20 cellular contexts compared by ENCODE assay signal in genomic region chr2:120204945-120205670, GRCh38. TPM values are rescaled to one million over a fixed set of nuclear protein-coding genes. Genes with fewer than 3 reads are reported as not detected.
A peak's percentile ranks its signal among the peaks of the same experiment; 100 is the strongest.
DNase-seq lines count a peak whose midpoint lies in the region; ATAC-seq and TF ChIP-seq lines count a peak whose summit lies in the region.
"Had no signal": no experiment of that assay in that cellular context is flagged by ENCODE, and none has a peak within 500 bp of the region (broad histone marks: within the 10 kb centered on the region; RNA-seq: fewer than 3 reads in every experiment).

No MANE protein-coding gene starts in this region.

- WGBS in heart left ventricle, 4 donors = 88 to 96% (median 94%) methylated on average over 6 to 12 of the region's 12 CpGs

- no peak for TF ChIP-seq POLR2A in heart left ventricle (IDR thresholded peaks at IDR 0.05)

- intact Hi-C loops in CD14-positive monocyte (cut with micrococcal nuclease) (no loop called here), heart left ventricle (cut with DNase I) (loop anchor here in 1 of 10 donors (5.0 kb wide), 1 partner anchor 107 kb away; no protein-coding TSS in a partner anchor)

- H3K27me3 Mint-ChIP-seq in CD14-positive monocyte (ENCODE audit: low read depth in 3 of 3) = peaks cover 0 to 6% (median 5%) of the 10 kb centered on the region in 3 donors
- H3K27me3 Mint-ChIP-seq: B cell; CD4-positive, CD25-positive, alpha-beta regulatory T cell; CD8-positive, alpha-beta memory T cell had no signal

- H3K27ac ChIP-seq in neutrophil = peak overlapping the region; percentile 89
- no peak overlapping the region for H3K27ac ChIP-seq in heart left ventricle

- TF ChIP-seq CTCF in CD14-positive monocyte (IDR thresholded peaks at IDR 0.05) = no peak
- TF ChIP-seq CTCF in neutrophil (IDR thresholded peaks at IDR 0.05) = no peak
- TF ChIP-seq CTCF in heart left ventricle (IDR thresholded peaks at IDR 0.05) = no peak

- no peak overlapping the region for H3K4me3 ChIP-seq in neutrophil (ENCODE audit: low read depth in 1 of 2, low read length in 1 of 2)
- no peak overlapping the region for H3K4me3 ChIP-seq in heart left ventricle
- H3K4me3 ChIP-seq: BLaER1 treated with 17β-estradiol and CSF1 and Interleukin-3, amounts not matched to agents 10 nM and 100 nM; GM23338 had no signal

- H3K4me1 ChIP-seq in neutrophil (ENCODE audit: control insufficient read depth in 1 of 2, insufficient read depth in 1 of 2, low read depth in 1 of 2, low read length in 1 of 2) (peaks cover 0 to 69% of the 10 kb centered on the region in 2 experiments), heart left ventricle (peaks cover 0 to 18% (median 7%) of the 10 kb centered on the region in 12 donors)

- no peaks in the 10 kb centered on the region for H3K36me3 Mint-ChIP-seq in CD14-positive monocyte

- DNase-seq in CD14-positive monocyte (ENCODE audit: low spot score) (no peak), H4 (ENCODE audit: low spot score) (peak; percentile 2), islet precursor cell (peak; percentile 35), heart left ventricle (no peak), NCI-H2227 (lab: John Stamatoyannopoulos, UW; ENCODE audit: unreplicated experiment) (no peak)
- no peak for DNase-seq in stimulated activated CD4-positive, alpha-beta T cell treated with anti-CD3 and anti-CD28 coated beads, Interleukin-4, amount 100 ng/mL, for 1 hour
- DNase-seq: CD4-positive, CD25-positive, alpha-beta regulatory T cell; CD8-positive, alpha-beta memory T cell; COR-L47; DMS 273 treated with DMSO at 0.1 percent for 48 hours; DMS53; DND-41; EL; H7; HFFc6 had no signal

- no peaks in the 10 kb centered on the region for H3K27me3 ChIP-seq in neutrophil
- H3K27me3 ChIP-seq in heart left ventricle = no peaks in the 10 kb centered on the region
- H3K27me3 ChIP-seq: BLaER1 treated with 17β-estradiol and CSF1 and Interleukin-3, amounts not matched to agents 10 nM and 100 nM had no signal

- peaks cover 25% of the 10 kb centered on the region for H3K4me1 Mint-ChIP-seq in CD14-positive monocyte

- no peaks in the 10 kb centered on the region for H3K9me3 ChIP-seq in neutrophil
- H3K9me3 ChIP-seq in heart left ventricle = no peaks in the 10 kb centered on the region

- H3K9me3 Mint-ChIP-seq in CD14-positive monocyte = peaks cover 0 to 3% (median 0%) of the 10 kb centered on the region in 7 donors
- H3K9me3 Mint-ChIP-seq: CD4-positive, CD25-positive, alpha-beta regulatory T cell; CD8-positive, alpha-beta memory T cell; GM23338; HFFc6 had no signal

- H3K27ac Mint-ChIP-seq in CD14-positive monocyte = peak overlapping the region in 4 of 7 donors; percentile 21 to 74 (median 44)
- H3K27ac Mint-ChIP-seq: B cell; CD4-positive, CD25-positive, alpha-beta regulatory T cell; GM23338; HFFc6 had no signal

- no peaks in the 10 kb centered on the region for H3K36me3 ChIP-seq in neutrophil
- no peaks in the 10 kb centered on the region for H3K36me3 ChIP-seq in heart left ventricle
- H3K36me3 ChIP-seq: BLaER1 treated with 17β-estradiol and CSF1 and Interleukin-3, amounts not matched to agents 10 nM and 100 nM had no signal

- ATAC-seq in heart left ventricle = no peak
- ATAC-seq in HG02852 (IDR thresholded peaks at IDR 0.05; ENCODE audit: unreplicated experiment) = no peak

- no peak overlapping the region for H3K4me3 Mint-ChIP-seq in CD14-positive monocyte
- H3K4me3 Mint-ChIP-seq: B cell; CD4-positive, CD25-positive, alpha-beta regulatory T cell; CD8-positive, alpha-beta memory T cell; GM23338; HFFc6 had no signal

RNA-seq across cellular contexts. Expression of gene TMEM185B, which starts 18.1 kb away (rescaled TPM):
- polyA plus RNA-seq in CD14-positive monocyte (10 to 100 TPM; 18.1 to 20.4 TPM), heart left ventricle (10 to 100 TPM in 1 of 2 donors, 1 to 10 TPM in 1; 7.8 to 21.2 TPM)
- total RNA-seq in H4 (2014; rRNA removed; shearing (Covaris generic)) = 24.7 and 39.3 TPM in 2 replicates
- 10 to 100 TPM; 16.1 to 29.8 (median 26.8) TPM for total RNA-seq in heart left ventricle

RNA-seq across cellular contexts. Expression of gene RALB, which starts 47.5 kb away (rescaled TPM):
- polyA plus RNA-seq in CD14-positive monocyte = 100 to 1,000 TPM; 139 to 163 TPM
- total RNA-seq in H4 (2014; rRNA removed; shearing (Covaris generic)) = 31.8 and 34.4 TPM in 2 replicates
- 10 to 100 TPM; 35.7 to 59.9 (median 45.1) TPM for total RNA-seq in heart left ventricle
- polyA plus RNA-seq in heart left ventricle = 100 to 1,000 TPM in 1 of 2 donors, 10 to 100 TPM in 1; 30.5 to 111 TPM

Comparison
In these comparisons a context has a peak if more than half of its experiments do, and no peak if none do; other contexts are left out.
1. DNase-seq: peak in H4 (single experiment) and islet precursor cell (single experiment); none in CD14-positive monocyte (single experiment), stimulated activated CD4-positive, alpha-beta T cell treated with anti-CD3 and anti-CD28 coated beads, Interleukin-4, amount 100 ng/mL, for 1 hour (single experiment), heart left ventricle (0 of 5) and NCI-H2227 (single experiment).